Comparison of ENCODE assay signal across 15 cellular contexts in the genomic region with DNA sequence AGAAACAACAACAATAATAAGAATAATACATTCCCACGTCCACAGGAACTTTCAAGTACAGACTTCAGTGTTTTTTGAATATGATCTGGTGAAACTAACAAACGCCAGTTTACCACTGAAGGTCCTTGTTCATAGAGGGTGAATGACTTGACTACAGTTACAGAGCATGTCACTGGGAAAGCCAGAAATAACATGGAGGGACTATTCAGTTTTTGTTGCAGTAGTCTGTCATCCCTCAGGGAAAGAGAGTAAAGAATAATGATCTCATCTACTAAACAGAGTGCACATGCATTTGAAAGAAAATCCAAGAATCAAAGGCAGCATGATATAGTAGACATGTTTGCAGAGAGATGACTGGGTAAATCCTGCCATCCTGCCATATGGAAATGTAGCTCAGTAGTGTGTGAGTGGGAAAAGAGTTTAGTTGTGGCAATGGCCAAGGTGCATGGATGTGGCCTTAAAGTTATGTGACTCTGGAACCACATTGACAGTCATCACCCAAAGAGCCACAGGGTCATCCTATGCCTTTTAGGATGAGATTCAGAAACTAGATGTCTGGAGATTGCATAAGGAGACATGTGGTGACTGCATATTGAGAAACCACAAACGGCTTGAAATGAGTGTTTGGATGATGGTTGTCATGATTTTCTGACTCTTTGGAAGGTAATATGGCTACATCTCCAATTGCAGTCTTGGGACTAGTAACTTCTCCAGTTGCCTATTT.
A peak's percentile ranks its signal among the peaks of the same experiment; 100 is the strongest.
DNase-seq lines count a peak whose midpoint lies in the region; ATAC-seq and TF ChIP-seq lines count a peak whose summit lies in the region.
"Had no signal": no experiment of that assay in that cellular context is flagged by ENCODE, and none has a peak within 500 bp of the region (broad histone marks: within the 10 kb centered on the region; RNA-seq: fewer than 3 reads in every experiment).

No MANE protein-coding gene starts in this region.

- H3K27ac ChIP-seq in breast epithelium: no peak overlapping the region
- no peak overlapping the region for H3K27ac ChIP-seq in mammary epithelial cell (ENCODE audit: insufficient read depth, low read depth, low read length)
- H3K27ac ChIP-seq in CD8-positive, alpha-beta memory T cell (ENCODE audit: low read depth, low read length): no peak overlapping the region

- no peak overlapping the region for H3K4me3 ChIP-seq in breast epithelium
- no peak overlapping the region for H3K4me3 ChIP-seq in mammary epithelial cell (replicated peaks in 1 of 3; ENCODE audit: insufficient read depth in 1 of 3, low read depth in 2 of 3, low read length in 3 of 3)
- no peak overlapping the region for H3K4me3 ChIP-seq in CD8-positive, alpha-beta memory T cell (ENCODE audit: low read length)
- H3K4me3 ChIP-seq: mucosa of descending colon had no signal

- H3K4me2 ChIP-seq in mammary epithelial cell (ENCODE audit: insufficient read depth, low read depth, low read length): no peak overlapping the region

- no peaks in the 10 kb centered on the region for H3K4me1 Mint-ChIP-seq in MCF 10A (ENCODE audit: insufficient read depth, unreplicated experiment)
- no peaks in the 10 kb centered on the region for H3K4me1 Mint-ChIP-seq in CD8-positive, alpha-beta memory T cell
- H3K4me1 Mint-ChIP-seq: activated naive CD4-positive, alpha-beta T cell treated with anti-CD3 and anti-CD28 coated beads, Interleukin-2, amount 10 ng/mL, durations not matched to agents 7 days and 5 days had no signal

- POLR2A ChIA-PET in MCF 10A (lab: Yijun Ruan, JAX): no interaction called here
- POLR2A ChIA-PET in CD8-positive, alpha-beta memory T cell (lab: Charles Lee): no interaction called here

- H3K79me2 ChIP-seq in mammary epithelial cell (ENCODE audit: insufficient read depth, low read length): no peaks in the 10 kb centered on the region

- in situ Hi-C loops in mammary epithelial cell (cut with MboI; ENCODE audit: low sequenced_read_pairs in 2 of 2): no loop called here

- no peaks in the 10 kb centered on the region for H3K4me1 ChIP-seq in breast epithelium
- no peaks in the 10 kb centered on the region for H3K4me1 ChIP-seq in mammary epithelial cell (ENCODE audit: insufficient read depth, low read length)
- H3K4me1 ChIP-seq in CD8-positive, alpha-beta memory T cell (ENCODE audit: insufficient read depth, low read length): no peaks in the 10 kb centered on the region

- no peak overlapping the region for H3K27ac Mint-ChIP-seq in MCF 10A (ENCODE audit: low read depth, unreplicated experiment)
- H3K27ac Mint-ChIP-seq in CD8-positive, alpha-beta memory T cell: no peak overlapping the region
- H3K27ac Mint-ChIP-seq: activated naive CD4-positive, alpha-beta T cell treated with anti-CD3 and anti-CD28 coated beads, Interleukin-2, amount 10 ng/mL, durations not matched to agents 7 days and 5 days had no signal

- H3K36me3 ChIP-seq in breast epithelium: no peaks in the 10 kb centered on the region
- no peaks in the 10 kb centered on the region for H3K36me3 ChIP-seq in mammary epithelial cell (ENCODE audit: insufficient read depth, low read length)
- H3K36me3 ChIP-seq in CD8-positive, alpha-beta memory T cell (ENCODE audit: insufficient read depth, low read length): no peaks in the 10 kb centered on the region

- WGBS in mammary epithelial cell (ENCODE audit: low coverage, missing lambda C conversion rate): 87% methylated on average over 3 of the region's 3 CpGs

- TF ChIP-seq CTCF in MCF 10A (IDR thresholded peaks at IDR 0.05; ENCODE audit: unreplicated experiment): no peak
- no peak for TF ChIP-seq CTCF in breast epithelium (IDR thresholded peaks at IDR 0.05)
- no peak for TF ChIP-seq CTCF in mammary epithelial cell (conservative IDR thresholded peaks at IDR 0.05 in 1 of 2, IDR thresholded peaks at IDR 0.05 in 1 of 2; ENCODE audit: extremely low read depth in 1 of 2, insufficient read depth in 1 of 2, low read depth in 1 of 2, low read length in 2 of 2)

- ATAC-seq in stimulated activated naive CD8-positive, alpha-beta T cell treated with anti-CD3 and anti-CD28 coated beads, Interleukin-15, Interleukin-2, amounts not matched to agents 100 U/mL and 50 U/mL, for 24 hours: peak; percentile 65
- no peak for ATAC-seq in GM18511 (IDR thresholded peaks at IDR 0.05; ENCODE audit: unreplicated experiment)
- ATAC-seq: mucosa of descending colon had no signal

- H4K20me1 ChIP-seq in mammary epithelial cell (ENCODE audit: insufficient read depth, low read length): no peaks in the 10 kb centered on the region

- BruUV-seq in MCF 10A (replicated peaks; lab: Mats Ljungman, UMichigan) (no TSS peak), mammary epithelial cell (replicated peaks; lab: Mats Ljungman, UMichigan) (no TSS peak)

- H3K27me3 ChIP-seq in breast epithelium (no peaks in the 10 kb centered on the region), mammary epithelial cell (ENCODE audit: insufficient read depth, low read length) (no peaks in the 10 kb centered on the region)
- no peaks in the 10 kb centered on the region for H3K27me3 ChIP-seq in CD8-positive, alpha-beta memory T cell (ENCODE audit: insufficient read depth, low read length, poor library complexity, severe bottlenecking)

- no peaks in the 10 kb centered on the region for H3K36me3 Mint-ChIP-seq in MCF 10A (ENCODE audit: insufficient read depth, unreplicated experiment)
- H3K36me3 Mint-ChIP-seq in CD8-positive, alpha-beta memory T cell: no peaks in the 10 kb centered on the region
- H3K36me3 Mint-ChIP-seq: activated naive CD4-positive, alpha-beta T cell treated with anti-CD3 and anti-CD28 coated beads, Interleukin-2, amount 10 ng/mL, durations not matched to agents 7 days and 5 days had no signal

- intact Hi-C loops in MCF 10A (cut with micrococcal nuclease) (no loop called here), breast epithelium (cut with DNase I; ENCODE audit: low total_unique reads) (no loop called here), mammary epithelial cell (cut with micrococcal nuclease) (no loop called here)

- no peaks in the 10 kb centered on the region for H3K27me3 Mint-ChIP-seq in MCF 10A (ENCODE audit: insufficient read depth, unreplicated experiment)
- no peaks in the 10 kb centered on the region for H3K27me3 Mint-ChIP-seq in CD8-positive, alpha-beta memory T cell
- H3K27me3 Mint-ChIP-seq: activated naive CD4-positive, alpha-beta T cell treated with anti-CD3 and anti-CD28 coated beads, Interleukin-2, amount 10 ng/mL, durations not matched to agents 7 days and 5 days had no signal

- no peaks in the 10 kb centered on the region for H3K9me3 ChIP-seq in breast epithelium
- H3K9me3 ChIP-seq in mammary epithelial cell (replicated peaks; ENCODE audit: insufficient read depth, low read length): no peaks in the 10 kb centered on the region
- H3K9me3 ChIP-seq in CD8-positive, alpha-beta memory T cell (ENCODE audit: low read length): no peaks in the 10 kb centered on the region
- H3K9me3 ChIP-seq: mucosa of descending colon had no signal

- no peak overlapping the region for H3K9ac ChIP-seq in mammary epithelial cell (ENCODE audit: insufficient read depth, low read length)

- H2AFZ ChIP-seq in mammary epithelial cell (ENCODE audit: low read depth, low read length): no peak overlapping the region

- DNase-seq in MCF 10A (ENCODE audit: unreplicated experiment) (peak; percentile 29), breast epithelium (ENCODE audit: low spot score in 2 of 2) (no peak), NOMO-1 treated with DMSO at 0.1 percent for 48 hours (lab: John Stamatoyannopoulos, UW; ENCODE audit: unreplicated experiment) (peak; percentile 95), mammary epithelial cell (peak; percentile 10)
- DNase-seq in stimulated activated naive CD8-positive, alpha-beta T cell treated with anti-CD3 and anti-CD28 coated beads, Interleukin-15, Interleukin-2, amounts not matched to agents 100 U/mL and 50 U/mL, for 24 hours: no peak
- no peak for DNase-seq in CD8-positive, alpha-beta memory T cell
- DNase-seq in stimulated activated CD4-positive, alpha-beta T cell treated with anti-CD3 and anti-CD28 coated beads, Interleukin-2, amount 100 ng/mL, for 48 hours: no peak
- DNase-seq: ACHN; activated naive CD4-positive, alpha-beta T cell treated with anti-CD3 and anti-CD28 coated beads, Interleukin-2, amount 10 ng/mL, durations not matched to agents 7 days and 5 days; DMS 273 treated with DMSO at 0.1 percent for 48 hours; mucosa of descending colon; NCI-H1048; NCI-H345; stimulated activated CD8-positive, alpha-beta memory T cell treated with anti-CD3 and anti-CD28 coated beads, Interleukin-4, amount 100 ng/mL, for 48 hours had no signal

- H3K9me3 Mint-ChIP-seq in MCF 10A (ENCODE audit: unreplicated experiment): no peaks in the 10 kb centered on the region
- H3K9me3 Mint-ChIP-seq in CD8-positive, alpha-beta memory T cell: no peaks in the 10 kb centered on the region
- H3K9me3 Mint-ChIP-seq: activated naive CD4-positive, alpha-beta T cell treated with anti-CD3 and anti-CD28 coated beads, Interleukin-2, amount 10 ng/mL, durations not matched to agents 7 days and 5 days had no signal

- TF ChIP-seq POLR2A in breast epithelium (IDR thresholded peaks at IDR 0.05): no peak

- dilution Hi-C loops in mammary epithelial cell (cut with HindIII; ENCODE audit: low sequenced_read_pairs): no loop called here

- CTCF ChIA-PET in MCF 10A (lab: Yijun Ruan, JAX): interaction anchor here (0.6 kb wide), 1 partner anchor 494 kb away, joined by 3 read pairs; no protein-coding TSS in a partner anchor
- CTCF ChIA-PET in mammary epithelial cell (lab: Charles Lee; ENCODE audit: low non-redundant PET): no interaction called here
- CTCF ChIA-PET in CD8-positive, alpha-beta memory T cell (lab: Charles Lee): no interaction called here

- H3K4me3 Mint-ChIP-seq in MCF 10A (ENCODE audit: unreplicated experiment): no peak overlapping the region
- no peak overlapping the region for H3K4me3 Mint-ChIP-seq in CD8-positive, alpha-beta memory T cell
- H3K4me3 Mint-ChIP-seq: activated naive CD4-positive, alpha-beta T cell treated with anti-CD3 and anti-CD28 coated beads, Interleukin-2, amount 10 ng/mL, durations not matched to agents 7 days and 5 days had no signal

Comparison
In these comparisons a context has a peak if more than half of its experiments do, and no peak if none do; other contexts are left out.
1. DNase-seq: peak in MCF 10A (single experiment), NOMO-1 treated with DMSO at 0.1 percent for 48 hours (single experiment) and mammary epithelial cell (single experiment); none in breast epithelium (0 of 2), stimulated activated naive CD8-positive, alpha-beta T cell treated with anti-CD3 and anti-CD28 coated beads, Interleukin-15, Interleukin-2, amounts not matched to agents 100 U/mL and 50 U/mL, for 24 hours (single experiment), CD8-positive, alpha-beta memory T cell (0 of 5) and stimulated activated CD4-positive, alpha-beta T cell treated with anti-CD3 and anti-CD28 coated beads, Interleukin-2, amount 100 ng/mL, for 48 hours (0 of 2).